ENCODE assay signal across 1 cellular context in the genomic region with DNA sequence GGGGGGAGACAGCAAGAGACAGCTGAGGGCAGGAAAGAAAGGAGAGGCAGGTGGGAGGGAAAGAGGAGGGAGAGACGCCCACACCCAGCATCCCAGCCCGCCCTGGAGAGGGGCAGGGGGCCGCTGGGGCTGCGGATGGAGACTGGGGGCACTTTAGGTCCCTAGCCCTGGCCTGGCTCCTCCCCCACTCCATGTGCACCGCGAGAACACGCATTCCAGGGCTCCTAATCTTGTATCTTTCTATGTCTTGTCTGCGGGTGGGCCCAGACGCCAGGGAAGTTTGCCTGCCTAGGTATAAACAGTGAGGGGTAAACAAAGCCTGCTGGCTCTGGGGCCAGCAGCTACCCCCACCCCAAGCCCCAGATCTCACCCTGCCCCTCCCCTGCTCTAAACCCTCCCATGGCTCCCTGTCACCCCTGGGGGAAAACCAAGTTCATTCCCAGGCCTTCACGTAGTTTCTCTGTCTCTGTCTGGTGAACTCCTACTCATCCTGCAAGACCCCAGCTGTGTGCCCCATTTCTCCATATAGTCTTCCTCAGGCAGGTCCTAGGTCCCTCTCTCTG.
TF ChIP-seq lines count a peak whose summit lies in the region.

No MANE protein-coding gene starts in this region.

TF ChIP-seq in GM23338, 12 proteins besides CTCF, POLR2A, EP300 and RAD21 (continued from another document):
- TF ChIP-seq, protein P1, sequence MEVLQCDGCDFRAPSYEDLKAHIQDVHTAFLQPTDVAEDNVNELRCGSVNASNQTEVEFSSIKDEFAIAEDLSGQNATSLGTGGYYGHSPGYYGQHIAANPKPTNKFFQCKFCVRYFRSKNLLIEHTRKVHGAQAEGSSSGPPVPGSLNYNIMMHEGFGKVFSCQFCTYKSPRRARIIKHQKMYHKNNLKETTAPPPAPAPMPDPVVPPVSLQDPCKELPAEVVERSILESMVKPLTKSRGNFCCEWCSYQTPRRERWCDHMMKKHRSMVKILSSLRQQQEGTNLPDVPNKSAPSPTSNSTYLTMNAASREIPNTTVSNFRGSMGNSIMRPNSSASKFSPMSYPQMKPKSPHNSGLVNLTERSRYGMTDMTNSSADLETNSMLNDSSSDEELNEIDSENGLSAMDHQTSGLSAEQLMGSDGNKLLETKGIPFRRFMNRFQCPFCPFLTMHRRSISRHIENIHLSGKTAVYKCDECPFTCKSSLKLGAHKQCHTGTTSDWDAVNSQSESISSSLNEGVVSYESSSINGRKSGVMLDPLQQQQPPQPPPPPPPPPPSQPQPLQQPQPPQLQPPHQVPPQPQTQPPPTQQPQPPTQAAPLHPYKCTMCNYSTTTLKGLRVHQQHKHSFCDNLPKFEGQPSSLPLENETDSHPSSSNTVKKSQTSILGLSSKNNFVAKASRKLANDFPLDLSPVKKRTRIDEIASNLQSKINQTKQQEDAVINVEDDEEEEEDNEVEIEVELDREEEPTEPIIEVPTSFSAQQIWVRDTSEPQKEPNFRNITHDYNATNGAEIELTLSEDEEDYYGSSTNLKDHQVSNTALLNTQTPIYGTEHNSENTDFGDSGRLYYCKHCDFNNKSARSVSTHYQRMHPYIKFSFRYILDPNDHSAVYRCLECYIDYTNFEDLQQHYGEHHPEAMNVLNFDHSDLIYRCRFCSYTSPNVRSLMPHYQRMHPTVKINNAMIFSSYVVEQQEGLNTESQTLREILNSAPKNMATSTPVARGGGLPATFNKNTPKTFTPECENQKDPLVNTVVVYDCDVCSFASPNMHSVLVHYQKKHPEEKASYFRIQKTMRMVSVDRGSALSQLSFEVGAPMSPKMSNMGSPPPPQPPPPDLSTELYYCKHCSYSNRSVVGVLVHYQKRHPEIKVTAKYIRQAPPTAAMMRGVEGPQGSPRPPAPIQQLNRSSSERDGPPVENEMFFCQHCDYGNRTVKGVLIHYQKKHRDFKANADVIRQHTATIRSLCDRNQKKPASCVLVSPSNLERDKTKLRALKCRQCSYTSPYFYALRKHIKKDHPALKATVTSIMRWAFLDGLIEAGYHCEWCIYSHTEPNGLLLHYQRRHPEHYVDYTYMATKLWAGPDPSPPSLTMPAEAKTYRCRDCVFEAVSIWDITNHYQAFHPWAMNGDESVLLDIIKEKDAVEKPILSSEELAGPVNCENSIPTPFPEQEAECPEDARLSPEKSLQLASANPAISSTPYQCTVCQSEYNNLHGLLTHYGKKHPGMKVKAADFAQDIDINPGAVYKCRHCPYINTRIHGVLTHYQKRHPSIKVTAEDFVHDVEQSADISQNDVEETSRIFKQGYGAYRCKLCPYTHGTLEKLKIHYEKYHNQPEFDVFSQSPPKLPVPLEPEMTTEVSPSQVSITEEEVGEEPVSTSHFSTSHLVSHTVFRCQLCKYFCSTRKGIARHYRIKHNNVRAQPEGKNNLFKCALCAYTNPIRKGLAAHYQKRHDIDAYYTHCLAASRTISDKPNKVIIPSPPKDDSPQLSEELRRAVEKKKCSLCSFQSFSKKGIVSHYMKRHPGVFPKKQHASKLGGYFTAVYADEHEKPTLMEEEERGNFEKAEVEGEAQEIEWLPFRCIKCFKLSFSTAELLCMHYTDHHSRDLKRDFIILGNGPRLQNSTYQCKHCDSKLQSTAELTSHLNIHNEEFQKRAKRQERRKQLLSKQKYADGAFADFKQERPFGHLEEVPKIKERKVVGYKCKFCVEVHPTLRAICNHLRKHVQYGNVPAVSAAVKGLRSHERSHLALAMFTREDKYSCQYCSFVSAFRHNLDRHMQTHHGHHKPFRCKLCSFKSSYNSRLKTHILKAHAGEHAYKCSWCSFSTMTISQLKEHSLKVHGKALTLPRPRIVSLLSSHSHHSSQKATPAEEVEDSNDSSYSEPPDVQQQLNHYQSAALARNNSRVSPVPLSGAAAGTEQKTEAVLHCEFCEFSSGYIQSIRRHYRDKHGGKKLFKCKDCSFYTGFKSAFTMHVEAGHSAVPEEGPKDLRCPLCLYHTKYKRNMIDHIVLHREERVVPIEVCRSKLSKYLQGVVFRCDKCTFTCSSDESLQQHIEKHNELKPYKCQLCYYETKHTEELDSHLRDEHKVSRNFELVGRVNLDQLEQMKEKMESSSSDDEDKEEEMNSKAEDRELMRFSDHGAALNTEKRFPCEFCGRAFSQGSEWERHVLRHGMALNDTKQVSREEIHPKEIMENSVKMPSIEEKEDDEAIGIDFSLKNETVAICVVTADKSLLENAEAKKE (CRISPR knock-in tag; IDR thresholded peaks at IDR 0.05) = no peak
- TF ChIP-seq EZH2phosphoT487 (IDR thresholded peaks at IDR 0.05; ENCODE audit: unreplicated experiment) = no peak
- no peak for TF ChIP-seq ZNF331 (CRISPR knock-in tag; IDR thresholded peaks at IDR 0.05; ENCODE audit: low read depth)
- TF ChIP-seq, protein P2, sequence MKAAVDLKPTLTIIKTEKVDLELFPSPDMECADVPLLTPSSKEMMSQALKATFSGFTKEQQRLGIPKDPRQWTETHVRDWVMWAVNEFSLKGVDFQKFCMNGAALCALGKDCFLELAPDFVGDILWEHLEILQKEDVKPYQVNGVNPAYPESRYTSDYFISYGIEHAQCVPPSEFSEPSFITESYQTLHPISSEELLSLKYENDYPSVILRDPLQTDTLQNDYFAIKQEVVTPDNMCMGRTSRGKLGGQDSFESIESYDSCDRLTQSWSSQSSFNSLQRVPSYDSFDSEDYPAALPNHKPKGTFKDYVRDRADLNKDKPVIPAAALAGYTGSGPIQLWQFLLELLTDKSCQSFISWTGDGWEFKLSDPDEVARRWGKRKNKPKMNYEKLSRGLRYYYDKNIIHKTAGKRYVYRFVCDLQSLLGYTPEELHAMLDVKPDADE (IDR thresholded peaks at IDR 0.05) = no peak
- no peak for TF ChIP-seq CREB1 (CRISPR knock-in tag; IDR thresholded peaks at IDR 0.05; ENCODE audit: low read depth)
- no peak for TF ChIP-seq ZNF114 (CRISPR knock-in tag; IDR thresholded peaks at IDR 0.05)
